11 cellular contexts compared by ENCODE assay signal in the genomic region with DNA sequence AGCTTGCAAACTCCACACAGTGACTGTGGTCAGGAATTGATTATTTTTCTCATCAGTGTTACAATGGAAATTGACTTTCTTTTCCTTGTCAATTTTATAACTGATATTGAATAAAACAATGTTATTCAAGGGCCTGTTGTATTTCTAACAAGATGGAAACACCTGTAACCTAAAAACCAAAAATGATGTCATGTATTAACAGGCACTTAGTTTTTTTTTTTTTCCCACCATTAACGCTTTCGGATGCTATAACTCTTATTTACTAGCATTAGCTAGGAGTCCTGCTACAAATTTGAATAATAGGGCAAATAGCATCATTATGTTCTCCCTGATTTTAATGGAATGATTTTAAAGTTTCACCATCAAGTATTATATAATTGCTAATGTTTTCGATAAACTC. TPM values are rescaled to one million over a fixed set of nuclear protein-coding genes. Genes with fewer than 3 reads are reported as not detected.
"Had no signal": no experiment of that assay in that cellular context is flagged by ENCODE, and none has a peak within 500 bp of the region (broad histone marks: within the 10 kb centered on the region; RNA-seq: fewer than 3 reads in every experiment).

No MANE protein-coding gene starts in this region.

- H3K27ac ChIP-seq: GM23248 had no signal

- H3K36me3 ChIP-seq: HAP-1 had no signal

- H3K4me2 ChIP-seq: GM23338 had no signal

- H3K9me3 ChIP-seq: HAP-1 had no signal

- ATAC-seq: GM23338, HCT116 had no signal

- DNase-seq: GM23248, GOT3, H7, H9, HCEC 1CT, HFFc6 had no signal

- FAIRE-seq: H1, H54 had no signal

- H3K4me3 ChIP-seq: GM23248, GM23338, HAP-1 had no signal

- H3K9ac ChIP-seq: GM23248 had no signal

- H3K4me1 ChIP-seq: HAP-1 had no signal

- H2AFZ ChIP-seq: GM23248, GM23338 had no signal

RNA-seq across cellular contexts. Expression of a gene that starts 30.3 kb away (rescaled TPM):
- total RNA-seq: HFFc6 had no signal
